Comparison of ENCODE assay signal across 13 cellular contexts in the genomic region with DNA sequence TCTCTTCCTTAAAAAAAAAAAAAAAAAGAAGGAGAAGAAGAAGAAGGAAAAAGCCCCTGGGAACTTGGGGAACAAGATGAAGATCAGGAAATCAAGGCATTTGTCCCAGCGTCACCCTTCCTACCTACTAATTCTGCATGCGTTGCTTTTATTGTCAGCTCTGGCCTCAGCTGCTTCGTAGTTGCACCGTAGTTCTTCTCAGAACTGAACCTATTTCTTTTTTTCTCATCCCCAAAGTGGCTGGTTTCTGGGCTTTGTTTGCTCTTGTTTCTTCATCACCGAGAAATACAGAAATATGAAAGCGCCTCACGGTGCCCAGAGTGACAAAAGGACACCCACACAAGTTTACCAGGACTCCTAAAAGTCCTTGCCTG. TPM values are rescaled to one million over a fixed set of nuclear protein-coding genes. Genes with fewer than 3 reads are reported as not detected.
DNase-seq lines count a peak whose midpoint lies in the region; FAIRE-seq and TF ChIP-seq lines count a peak whose summit lies in the region.
"Had no signal": no experiment of that assay in that cellular context is flagged by ENCODE, and none has a peak within 500 bp of the region (broad histone marks: within the 10 kb centered on the region; RNA-seq: fewer than 3 reads in every experiment).

No MANE protein-coding gene starts in this region.

- no peaks in the 10 kb centered on the region for H3K36me3 ChIP-seq in subcutaneous abdominal adipose tissue (ENCODE audit: control insufficient read depth in 5 of 5, insufficient read depth in 5 of 5, low read length in 5 of 5)

- no peak for TF ChIP-seq POLR2A in GM12891 (IDR thresholded peaks at IDR 0.05; ENCODE audit: low read depth, low read length)

- peak overlapping the region; percentile 44 for H3K4me3 ChIP-seq in astrocyte of the spinal cord (ENCODE audit: low read depth, low read length)
- peak overlapping the region; percentile 22 to 58 (median 55) for H3K4me3 ChIP-seq in subcutaneous abdominal adipose tissue (ENCODE audit: low read depth in 1 of 5, low read length in 5 of 5)

- H3K9me3 Mint-ChIP-seq in activated CD4-positive, alpha-beta T cell treated with anti-CD3 and anti-CD28 coated beads, Interleukin-2, amount 10 ng/mL, durations not matched to agents 7 days and 5 days, result no peaks in the 10 kb centered on the region

- H3K36me3 Mint-ChIP-seq in activated CD4-positive, alpha-beta T cell treated with anti-CD3 and anti-CD28 coated beads, Interleukin-2, amount 10 ng/mL, durations not matched to agents 7 days and 5 days (ENCODE audit: low read depth), result no peaks in the 10 kb centered on the region

- peaks cover 0 to 5% (median 0%) of the 10 kb centered on the region in 5 donors for H3K9me3 ChIP-seq in subcutaneous abdominal adipose tissue (ENCODE audit: control insufficient read depth in 5 of 5, low read length in 5 of 5)

- in situ Hi-C loops in astrocyte of the spinal cord (cut with HindIII; ENCODE audit: low sequenced_read_pairs), result no loop called here

- H3K27ac Mint-ChIP-seq in activated CD4-positive, alpha-beta T cell treated with anti-CD3 and anti-CD28 coated beads, Interleukin-2, amount 10 ng/mL, durations not matched to agents 7 days and 5 days, result no peak overlapping the region

- peak overlapping the region; percentile 8 for H3K27ac ChIP-seq in layer of hippocampus (ENCODE audit: low read depth, low read length)
- no peak overlapping the region for H3K27ac ChIP-seq in subcutaneous abdominal adipose tissue (ENCODE audit: low read depth, low read length)

- H3K4me1 ChIP-seq in subcutaneous abdominal adipose tissue (ENCODE audit: control insufficient read depth in 5 of 5, insufficient read depth in 5 of 5, low read length in 5 of 5), result peaks cover 0 to 15% (median 13%) of the 10 kb centered on the region in 5 donors

- H3K27me3 Mint-ChIP-seq in activated CD4-positive, alpha-beta T cell treated with anti-CD3 and anti-CD28 coated beads, Interleukin-2, amount 10 ng/mL, durations not matched to agents 7 days and 5 days, result peaks cover 43% of the 10 kb centered on the region

- no peak for DNase-seq in activated CD4-positive, alpha-beta T cell treated with anti-CD3 and anti-CD28 coated beads, Interleukin-2, amount 10 ng/mL, durations not matched to agents 7 days and 5 days
- DNase-seq in activated CD4-positive, alpha-beta T cell treated with anti-CD3 and anti-CD28 coated beads, Interleukin-2, amount 50 U/mL, for 48 hours, result no peak
- DNase-seq in astrocyte of the spinal cord (ENCODE audit: low read depth, low spot score) (no peak), NCI-H446 treated with DMSO at 0.1 percent for 48 hours (lab: John Stamatoyannopoulos, UW) (no peak), GM12891 (ENCODE audit: insufficient read length, low spot score) (no peak), 8988T (no peak)
- DNase-seq: activated CD4-positive, alpha-beta T cell treated with anti-CD3 and anti-CD28 coated beads for 4 hours; AML-193; NCI-H1436 treated with DMSO at 0.1 percent for 48 hours; stimulated activated CD4-positive, alpha-beta T cell treated with anti-CD3 and anti-CD28 coated beads, Interleukin-12 subunit alpha, Interleukin-12 subunit beta, amount 100 ng/mL, for 4 hours had no signal

- peak overlapping the region; percentile 54 for H3K4me3 Mint-ChIP-seq in activated CD4-positive, alpha-beta T cell treated with anti-CD3 and anti-CD28 coated beads, Interleukin-2, amount 10 ng/mL, durations not matched to agents 7 days and 5 days

- FAIRE-seq in GM12891 (lab: Jason Lieb, UNC), result no peak
- FAIRE-seq: colon had no signal

- POLR2A ChIA-PET in activated CD4-positive, alpha-beta T cell treated with anti-CD3 and anti-CD28 coated beads, Interleukin-2, amount 10 ng/mL, durations not matched to agents 7 days and 5 days (lab: Charles Lee), result no interaction called here

- H3K27me3 ChIP-seq in layer of hippocampus (ENCODE audit: control insufficient read depth, insufficient read depth, low read length) (peaks cover 8% of the 10 kb centered on the region), subcutaneous abdominal adipose tissue (ENCODE audit: control insufficient read depth in 5 of 5, insufficient read depth in 4 of 5, low read length in 5 of 5) (peaks cover 12 to 35% (median 18%) of the 10 kb centered on the region in 5 donors)

- no peak for TF ChIP-seq CTCF in astrocyte of the spinal cord (IDR thresholded peaks at IDR 0.05; ENCODE audit: low read depth, low read length)

- no peak overlapping the region for H3K9ac ChIP-seq in subcutaneous abdominal adipose tissue (ENCODE audit: low read length in 5 of 5)

- CTCF ChIA-PET in activated CD4-positive, alpha-beta T cell treated with anti-CD3 and anti-CD28 coated beads, Interleukin-2, amount 10 ng/mL, durations not matched to agents 7 days and 5 days (lab: Charles Lee), result interaction anchor here (0.7 kb wide), 1 partner anchor 1029 kb away, joined by 3 read pairs; no protein-coding TSS in a partner anchor

- H3K4me1 Mint-ChIP-seq in activated CD4-positive, alpha-beta T cell treated with anti-CD3 and anti-CD28 coated beads, Interleukin-2, amount 10 ng/mL, durations not matched to agents 7 days and 5 days, result peaks cover 9% of the 10 kb centered on the region

TF ChIP-seq in GM12891, 5 proteins besides CTCF, POLR2A, EP300 and RAD21:
- TF ChIP-seq POLR2AphosphoS5 (IDR thresholded peaks at IDR 0.05; ENCODE audit: low read depth, low read length) (no peak), SPI1 (IDR thresholded peaks at IDR 0.05; ENCODE audit: low read depth, low read length) (no peak), PAX5 (IDR thresholded peaks at IDR 0.05; ENCODE audit: insufficient read depth, low read length, severe bottlenecking) (no peak), TAF1 (IDR thresholded peaks at IDR 0.05; ENCODE audit: low read depth, low read length) (no peak), POU2F2 (IDR thresholded peaks at IDR 0.05; ENCODE audit: low read depth, low read length) (no peak)

RNA-seq across cellular contexts. Expression of a gene that starts 0.9 kb away (rescaled TPM):
- total RNA-seq in activated CD4-positive, alpha-beta T cell treated with anti-CD3 and anti-CD28 coated beads, Interleukin-2, amount 10 ng/mL, durations not matched to agents 7 days and 5 days, result under 1 TPM; 0.15 to 0.25 TPM
- 0.22 TPM for polyA plus RNA-seq in GM12891 (2012; ENCODE audit: low read depth, missing spikeins)
